15 cellular contexts compared by ENCODE assay signal in genomic region chr5:181170996-181171395, GRCh38. TPM values are rescaled to one million over a fixed set of nuclear protein-coding genes. Genes with fewer than 3 reads are reported as not detected.
DNase-seq lines count a peak whose midpoint lies in the region; ATAC-seq and TF ChIP-seq lines count a peak whose summit lies in the region.
"Had no signal": no experiment of that assay in that cellular context is flagged by ENCODE, and none has a peak within 500 bp of the region (broad histone marks: within the 10 kb centered on the region; RNA-seq: fewer than 3 reads in every experiment).

No MANE protein-coding gene starts in this region.

- H3K9me3 Mint-ChIP-seq in activated T-cell treated with anti-CD3 and anti-CD28 coated beads, Interleukin-2, amount 50 U/mL, for 72 hours = no peaks in the 10 kb centered on the region
- no peaks in the 10 kb centered on the region for H3K9me3 Mint-ChIP-seq in activated T-cell treated with anti-CD3 and anti-CD28 coated beads, Interleukin-2, amount 50 U/mL, for 24 hours
- H3K9me3 Mint-ChIP-seq in endodermal cell = no peaks in the 10 kb centered on the region

- no peak for TF ChIP-seq CTCF in endodermal cell (conservative IDR thresholded peaks at IDR 0.05)
- TF ChIP-seq CTCF in uterus (IDR thresholded peaks at IDR 0.05) = no peak

- DNase-seq in activated T-cell treated with anti-CD3 and anti-CD28 coated beads, Interleukin-2, amount 50 U/mL, for 72 hours = no peak
- no peak for DNase-seq in activated T-cell treated with anti-CD3 and anti-CD28 coated beads, Interleukin-2, amount 50 U/mL, for 24 hours
- DNase-seq in NT2/D1 (ENCODE audit: low read depth, low spot score) (no peak), endodermal cell (no peak), renal cortical epithelial cell (ENCODE audit: low read depth) (peak; percentile 85), H4 (ENCODE audit: low spot score) (no peak), uterus (no peak)
- DNase-seq: brain microvascular endothelial cell, GDM1, NCI-H1092 treated with DMSO at 0.1 percent for 48 hours had no signal

- no peak overlapping the region for H3K27ac ChIP-seq in endodermal cell (ENCODE audit: low read depth, low read length)
- no peak overlapping the region for H3K27ac ChIP-seq in uterus
- H3K27ac ChIP-seq: brain microvascular endothelial cell, epithelial cell of prostate, HL-60 had no signal

- H3K27me3 ChIP-seq in NT2/D1 (ENCODE audit: insufficient read depth, insufficient read length) (peaks cover 35% of the 10 kb centered on the region), endodermal cell (ENCODE audit: control insufficient read depth, insufficient read depth, low read length, poor library complexity, severe bottlenecking) (peaks cover 68% of the 10 kb centered on the region), uterus (peaks cover 15 to 75% of the 10 kb centered on the region in 2 donors)
- H3K27me3 ChIP-seq: brain microvascular endothelial cell had no signal

- peak overlapping the region; percentile 70 to 80 for H3K4me3 Mint-ChIP-seq in activated T-cell treated with anti-CD3 and anti-CD28 coated beads, Interleukin-2, amount 50 U/mL, for 72 hours
- no peak overlapping the region for H3K4me3 Mint-ChIP-seq in activated T-cell treated with anti-CD3 and anti-CD28 coated beads, Interleukin-2, amount 50 U/mL, for 24 hours
- H3K4me3 Mint-ChIP-seq in endodermal cell = peak overlapping the region; percentile 66

- H3K27me3 Mint-ChIP-seq in activated T-cell treated with anti-CD3 and anti-CD28 coated beads, Interleukin-2, amount 50 U/mL, for 72 hours (ENCODE audit: low read depth) = peaks cover 21% of the 10 kb centered on the region
- H3K27me3 Mint-ChIP-seq in activated T-cell treated with anti-CD3 and anti-CD28 coated beads, Interleukin-2, amount 50 U/mL, for 24 hours = peaks cover 78% of the 10 kb centered on the region
- peaks cover 69% of the 10 kb centered on the region for H3K27me3 Mint-ChIP-seq in endodermal cell (ENCODE audit: insufficient read depth)

- H3K27ac Mint-ChIP-seq in activated T-cell treated with anti-CD3 and anti-CD28 coated beads, Interleukin-2, amount 50 U/mL, for 72 hours = no peak overlapping the region
- H3K27ac Mint-ChIP-seq in activated T-cell treated with anti-CD3 and anti-CD28 coated beads, Interleukin-2, amount 50 U/mL, for 24 hours = no peak overlapping the region
- H3K27ac Mint-ChIP-seq in endodermal cell = no peak overlapping the region

- peaks cover 77% of the 10 kb centered on the region for H3K4me1 Mint-ChIP-seq in activated T-cell treated with anti-CD3 and anti-CD28 coated beads, Interleukin-2, amount 50 U/mL, for 72 hours (ENCODE audit: low read depth)
- H3K4me1 Mint-ChIP-seq in activated T-cell treated with anti-CD3 and anti-CD28 coated beads, Interleukin-2, amount 50 U/mL, for 24 hours (ENCODE audit: low read depth) = peaks cover 70% of the 10 kb centered on the region
- H3K4me1 Mint-ChIP-seq in endodermal cell = peaks cover 19% of the 10 kb centered on the region

- H3K36me3 ChIP-seq in NT2/D1 (ENCODE audit: insufficient read depth, insufficient read length, low read length) = no peaks in the 10 kb centered on the region
- no peaks in the 10 kb centered on the region for H3K36me3 ChIP-seq in endodermal cell (ENCODE audit: control insufficient read depth, insufficient read depth, low read length)
- H3K36me3 ChIP-seq in uterus = no peaks in the 10 kb centered on the region
- H3K36me3 ChIP-seq: brain microvascular endothelial cell had no signal

- 62 to 90% methylated on average over 3 to 6 of the region's 6 CpGs for WGBS in endodermal cell (ENCODE audit: insufficient coverage in 1 of 2, insufficient read length in 1 of 2), 2 experiments

- H3K9ac ChIP-seq in NT2/D1 (ENCODE audit: insufficient read length, low read depth) (no peak overlapping the region), endodermal cell (ENCODE audit: extremely low read depth, low read length, poor library complexity, severe bottlenecking) (no peak overlapping the region)

- no peak for ATAC-seq in activated T-cell treated with anti-CD3 and anti-CD28 coated beads, Interleukin-2, amount 50 U/mL, for 72 hours (replicated peaks in 1 of 2)
- no peak for ATAC-seq in HG03354 (IDR thresholded peaks at IDR 0.05; ENCODE audit: poor library complexity, severe bottlenecking, unreplicated experiment)

- H3K9me3 ChIP-seq in NT2/D1 (ENCODE audit: insufficient read depth, low read length) = no peaks in the 10 kb centered on the region
- H3K9me3 ChIP-seq in endodermal cell (ENCODE audit: control insufficient read depth, low read length) = no peaks in the 10 kb centered on the region
- no peaks in the 10 kb centered on the region for H3K9me3 ChIP-seq in uterus

- peaks cover 2% of the 10 kb centered on the region in 2 donors for H3K36me3 Mint-ChIP-seq in activated T-cell treated with anti-CD3 and anti-CD28 coated beads, Interleukin-2, amount 50 U/mL, for 72 hours (ENCODE audit: insufficient read depth in 2 of 2)
- no peaks in the 10 kb centered on the region for H3K36me3 Mint-ChIP-seq in activated T-cell treated with anti-CD3 and anti-CD28 coated beads, Interleukin-2, amount 50 U/mL, for 24 hours (ENCODE audit: low read depth)
- H3K36me3 Mint-ChIP-seq in endodermal cell (ENCODE audit: low read depth) = no peaks in the 10 kb centered on the region

- no peak for TF ChIP-seq POLR2A in uterus (IDR thresholded peaks at IDR 0.05)

- H3K4me3 ChIP-seq in NT2/D1 (ENCODE audit: insufficient read length, low read depth) (peak overlapping the region; percentile 66), endodermal cell (ENCODE audit: low read length) (peak overlapping the region; percentile 88), uterus (no peak overlapping the region)

- H3K4me1 ChIP-seq in NT2/D1 (ENCODE audit: insufficient read depth, insufficient read length) (no peaks in the 10 kb centered on the region), endodermal cell (ENCODE audit: control insufficient read depth, insufficient read depth, low read length) (no peaks in the 10 kb centered on the region), uterus (no peaks in the 10 kb centered on the region)

- intact Hi-C loops in uterus (cut with DNase I; ENCODE audit: low total_unique reads) = no loop called here

RNA-seq across cellular contexts. Expression of gene OR2V2, which starts 23.6 kb away (rescaled TPM):
- total RNA-seq in activated T-cell treated with anti-CD3 and anti-CD28 coated beads, Interleukin-2, amount 50 U/mL, for 72 hours = not detected
- total RNA-seq in endodermal cell (not detected), renal cortical epithelial cell (not detected in 2 replicates), uterus (not detected)
- not detected for polyA plus RNA-seq in endodermal cell (2013, experiment 1 of 2)
- not detected for polyA plus RNA-seq in endodermal cell (2013, experiment 2 of 2)
- not detected in 2 replicates for total RNA-seq in H4 (2014; rRNA removed; shearing (Covaris generic))
- total RNA-seq: skeletal muscle tissue, ureter had no signal

RNA-seq across cellular contexts. Expression of gene TRIM7, which starts 34.0 kb away (rescaled TPM):
- 1 to 10 TPM; 2.4 to 2.9 TPM for total RNA-seq in activated T-cell treated with anti-CD3 and anti-CD28 coated beads, Interleukin-2, amount 50 U/mL, for 72 hours
- not detected for total RNA-seq in endodermal cell
- polyA plus RNA-seq in endodermal cell (2013, experiment 1 of 2) = 0.21 TPM
- polyA plus RNA-seq in endodermal cell (2013, experiment 2 of 2) = 0.29 TPM
- total RNA-seq in renal cortical epithelial cell = 2.8 and 12.7 TPM in 2 replicates
- total RNA-seq in H4 (2014; rRNA removed; shearing (Covaris generic)) = 0.10 and 0.27 TPM in 2 replicates
- total RNA-seq in uterus = 1 to 10 TPM; 1.2 to 7.7 (median 1.6) TPM

RNA-seq across cellular contexts. Expression of gene OR2V1, which starts 40.0 kb away (rescaled TPM):
- not detected for total RNA-seq in activated T-cell treated with anti-CD3 and anti-CD28 coated beads, Interleukin-2, amount 50 U/mL, for 72 hours
- not detected for total RNA-seq in endodermal cell
- not detected for polyA plus RNA-seq in endodermal cell (2013, experiment 1 of 2)
- polyA plus RNA-seq in endodermal cell (2013, experiment 2 of 2) = not detected
- total RNA-seq in renal cortical epithelial cell = not detected in 2 replicates
- total RNA-seq in H4 (2014; rRNA removed; shearing (Covaris generic)) = not detected in 2 replicates
- total RNA-seq in uterus = not detected
- total RNA-seq: skeletal muscle tissue, ureter had no signal

RNA-seq across cellular contexts. Expression of gene TRIM41, which starts 52.1 kb away (rescaled TPM):
- total RNA-seq in activated T-cell treated with anti-CD3 and anti-CD28 coated beads, Interleukin-2, amount 50 U/mL, for 72 hours = 10 to 100 TPM; 42.1 to 52.1 TPM
- total RNA-seq in endodermal cell (10 to 100 TPM; 37.5 to 41.7 TPM), renal cortical epithelial cell (12.8 and 13.7 TPM in 2 replicates), uterus (10 to 100 TPM in 2 of 4 donors, 1 to 10 TPM in 2; 4.7 to 18.8 (median 12.2) TPM)
- 29.1 TPM for polyA plus RNA-seq in endodermal cell (2013, experiment 1 of 2)
- 23.7 TPM for polyA plus RNA-seq in endodermal cell (2013, experiment 2 of 2)
- total RNA-seq in H4 (2014; rRNA removed; shearing (Covaris generic)) = 10.5 and 12.0 TPM in 2 replicates

Comparison
In these comparisons a context has a peak if more than half of its experiments do, and no peak if none do; other contexts are left out.
1. H3K4me3 ChIP-seq: peak in NT2/D1 (single experiment) and endodermal cell (single experiment); none in uterus (0 of 2).